In genomic region chr2:7930800-7931635, GRCh38 we compare ENCODE assay signal across 14 cellular contexts.
DNase-seq lines count a peak whose midpoint lies in the region; ATAC-seq and TF ChIP-seq lines count a peak whose summit lies in the region.
"Had no signal": no experiment of that assay in that cellular context is flagged by ENCODE, and none has a peak within 500 bp of the region (broad histone marks: within the 10 kb centered on the region; RNA-seq: fewer than 3 reads in every experiment).

No MANE protein-coding gene starts in this region.

- H3K4me3 ChIP-seq in choroid plexus epithelial cell (ENCODE audit: low read depth, low read length), result no peak overlapping the region
- H3K4me3 ChIP-seq in breast epithelium, result no peak overlapping the region
- H3K4me3 ChIP-seq: skin epidermis had no signal

- no peak overlapping the region for H3K27ac ChIP-seq in breast epithelium
- H3K27ac ChIP-seq: neutrophil, skin epidermis had no signal

- no peak for ATAC-seq in HG03280 (IDR thresholded peaks at IDR 0.05; ENCODE audit: unreplicated experiment)

- H3K27me3 ChIP-seq in breast epithelium, result no peaks in the 10 kb centered on the region
- H3K27me3 ChIP-seq: neutrophil had no signal

- TF ChIP-seq CTCF in choroid plexus epithelial cell (conservative IDR thresholded peaks at IDR 0.05; ENCODE audit: low read depth, low read length) (no peak), breast epithelium (IDR thresholded peaks at IDR 0.05) (no peak)

- H3K9me3 ChIP-seq in breast epithelium, result no peaks in the 10 kb centered on the region
- H3K9me3 ChIP-seq: neutrophil had no signal

- intact Hi-C loops in breast epithelium (cut with DNase I; ENCODE audit: low total_unique reads), result no loop called here

- no peaks in the 10 kb centered on the region for H3K4me1 ChIP-seq in breast epithelium

- no peaks in the 10 kb centered on the region for H3K36me3 ChIP-seq in breast epithelium
- H3K36me3 ChIP-seq: neutrophil had no signal

- peak; percentile 70 for DNase-seq in activated CD8-positive, alpha-beta memory T cell treated with anti-CD3 and anti-CD28 coated beads, Interleukin-2, amount 50 U/mL, for 48 hours
- no peak for DNase-seq in activated CD8-positive, alpha-beta memory T cell treated with anti-CD3 and anti-CD28 coated beads for 24 hours
- DNase-seq in NCI-H2171 (lab: John Stamatoyannopoulos, UW) (peak; percentile 89), choroid plexus epithelial cell (ENCODE audit: low read depth) (peak; percentile 4), NOMO-1 (lab: John Stamatoyannopoulos, UW; ENCODE audit: unreplicated experiment in 2 of 2) (no peak), breast epithelium (ENCODE audit: low spot score in 2 of 2) (no peak)
- DNase-seq in stimulated activated CD8-positive, alpha-beta memory T cell treated with anti-CD3 and anti-CD28 coated beads, Interleukin-4, amount 100 ng/mL, for 48 hours, result peak; percentile 48
- DNase-seq: DND-41, H7, NCI-H510A, T1000 had no signal

- no peak for TF ChIP-seq POLR2A in breast epithelium (IDR thresholded peaks at IDR 0.05)

Comparison
In these comparisons a context has a peak if more than half of its experiments do, and no peak if none do; other contexts are left out.
1. DNase-seq: peak in activated CD8-positive, alpha-beta memory T cell treated with anti-CD3 and anti-CD28 coated beads, Interleukin-2, amount 50 U/mL, for 48 hours (single experiment), NCI-H2171 (single experiment), choroid plexus epithelial cell (single experiment) and stimulated activated CD8-positive, alpha-beta memory T cell treated with anti-CD3 and anti-CD28 coated beads, Interleukin-4, amount 100 ng/mL, for 48 hours (single experiment); none in activated CD8-positive, alpha-beta memory T cell treated with anti-CD3 and anti-CD28 coated beads for 24 hours (single experiment), NOMO-1 (0 of 2) and breast epithelium (0 of 2).